Comparison of ENCODE assay signal across 8 cellular contexts in the genomic region with DNA sequence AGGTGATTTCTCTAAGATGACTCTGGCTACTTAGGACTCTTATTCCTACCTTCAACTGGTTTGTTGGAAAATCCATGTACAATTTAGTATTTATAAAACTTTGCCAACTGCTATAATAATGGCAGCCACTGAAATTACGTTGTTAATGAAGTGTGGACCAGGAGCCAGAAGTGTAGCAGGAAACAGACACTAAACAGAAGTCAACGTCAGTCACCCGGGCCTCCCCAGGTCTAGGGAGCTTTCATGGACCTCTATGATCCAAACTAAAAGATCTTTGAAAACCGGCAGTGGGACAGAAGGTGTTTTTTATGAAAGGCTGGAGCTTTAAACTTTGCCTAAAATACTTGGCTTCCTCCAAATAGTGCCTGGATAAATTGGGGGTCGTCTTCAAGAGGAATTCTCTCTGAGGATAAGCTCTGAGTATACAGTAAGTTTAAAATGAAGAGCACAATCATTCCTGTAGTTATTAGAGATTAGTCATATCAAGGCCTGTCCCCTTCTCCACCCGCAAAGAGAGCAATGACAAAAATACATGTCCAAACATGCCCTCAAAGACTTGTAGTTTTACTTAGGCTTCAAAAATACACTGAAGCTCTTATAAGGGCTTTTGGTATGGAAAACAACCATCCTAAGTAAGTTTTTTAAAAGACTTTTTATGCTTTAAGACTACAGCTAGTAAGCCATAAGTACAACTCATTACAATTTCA. TPM values are rescaled to one million over a fixed set of nuclear protein-coding genes. Genes with fewer than 3 reads are reported as not detected.
DNase-seq lines count a peak whose midpoint lies in the region; ATAC-seq, FAIRE-seq and TF ChIP-seq lines count a peak whose summit lies in the region.

No MANE protein-coding gene starts in this region.

- peaks cover 14 to 25% of the 10 kb centered on the region in 2 experiments for H3K4me1 ChIP-seq in K562 (replicated peaks in 1 of 2; ENCODE audit: control insufficient read depth in 2 of 2, insufficient read depth in 2 of 2, low read length in 2 of 2)

- CTCF ChIA-PET in K562 (lab: Yijun Ruan, JAX; ENCODE audit: low intra/inter-chr PET ratio), result no interaction called here
- CTCF ChIA-PET in CD4-positive, alpha-beta T cell (lab: Charles Lee), result interaction anchor here (0.6 to 1.8 kb wide), 4 partner anchors 9 to 1069 kb away, joined by 3 to 5 read pairs (median 3); no protein-coding TSS in a partner anchor

- peaks cover 8% of the 10 kb centered on the region; the same call in 1 of the 3 replicates for H3K79me2 ChIP-seq in K562 (ENCODE audit: control insufficient read depth, insufficient read depth, low read length)

- peaks cover 7% of the 10 kb centered on the region for H3K36me3 Mint-ChIP-seq in progenitor cell of endocrine pancreas (ENCODE audit: insufficient read depth)
- peaks cover 26% of the 10 kb centered on the region for H3K36me3 Mint-ChIP-seq in CD4-positive, alpha-beta T cell (ENCODE audit: low read depth)

- no peak overlapping the region for H3K4me3 Mint-ChIP-seq in progenitor cell of endocrine pancreas (ENCODE audit: low read depth)
- no peak overlapping the region for H3K4me3 Mint-ChIP-seq in CD4-positive, alpha-beta T cell

- peak overlapping the region; percentile 13; the same call in 2 of the 3 replicates for H3K27ac ChIP-seq in K562 (ENCODE audit: extremely low read depth, low read depth, low read length)
- H3K27ac ChIP-seq in CD4-positive, alpha-beta T cell (ENCODE audit: low read depth, low read length), result no peak overlapping the region

- H2AFZ ChIP-seq in K562 (ENCODE audit: low read depth, low read length), result peak overlapping the region; percentile 51

- peaks cover 8% of the 10 kb centered on the region for H3K4me1 Mint-ChIP-seq in progenitor cell of endocrine pancreas (ENCODE audit: low read depth)
- H3K4me1 Mint-ChIP-seq in CD4-positive, alpha-beta T cell (ENCODE audit: low read depth), result peaks cover 6% of the 10 kb centered on the region

- TF ChIP-seq CTCF in K562 (IDR thresholded peaks at IDR 0.05 in 2 of 3, conservative IDR thresholded peaks at IDR 0.05 in 1 of 3; ENCODE audit: insufficient read depth in 2 of 3, low read depth in 1 of 3, low read length in 3 of 3), result no peak
- no peak for TF ChIP-seq CTCF in progenitor cell of endocrine pancreas (IDR thresholded peaks at IDR 0.05; ENCODE audit: unreplicated experiment)
- TF ChIP-seq CTCF in CD4-positive, alpha-beta T cell (IDR thresholded peaks at IDR 0.05), result no peak

- ATAC-seq in GM18520 (IDR thresholded peaks at IDR 0.05; ENCODE audit: unreplicated experiment) (peak; percentile 68), HG02973 (IDR thresholded peaks at IDR 0.05; ENCODE audit: unreplicated experiment) (peak; percentile 60), K562 (peak; percentile 18; the same call in 1 of the 3 replicates), GM19467 (IDR thresholded peaks at IDR 0.05; ENCODE audit: unreplicated experiment) (no peak)
- no peak for ATAC-seq in CD4-positive, alpha-beta T cell (ENCODE audit: poor library complexity)

- peaks cover 16% of the 10 kb centered on the region; the same call in 1 of the 2 replicates for H4K20me1 ChIP-seq in K562 (replicated peaks; ENCODE audit: control insufficient read depth, insufficient read depth, low read length)

- intact Hi-C loops in K562 (cut with micrococcal nuclease), result no loop called here
- intact Hi-C loops in CD4-positive, alpha-beta T cell (cut with DNase I, micrococcal nuclease), result no loop called here
- intact Hi-C loops in posterior cingulate gyrus (cut with DNase I), result no loop called here

- TF ChIP-seq POLR2A in K562 (conservative IDR thresholded peaks at IDR 0.05), result no peak

- no peak for DNase-seq in K562 (ENCODE audit: extremely low read depth in 1 of 4, low spot score in 3 of 4)
- DNase-seq in progenitor cell of endocrine pancreas (ENCODE audit: low spot score, unreplicated experiment), result no peak
- DNase-seq in CD4-positive, alpha-beta T cell, result no peak
- DNase-seq in dedifferentiated amniotic fluid mesenchymal stem cell (ENCODE audit: extremely low spot score), result no peak
- DNase-seq in posterior cingulate gyrus, result no peak

- FAIRE-seq in K562 (lab: Jason Lieb, UNC), result no peak

- H3K27me3 Mint-ChIP-seq in progenitor cell of endocrine pancreas, result no peaks in the 10 kb centered on the region
- no peaks in the 10 kb centered on the region for H3K27me3 Mint-ChIP-seq in CD4-positive, alpha-beta T cell

- H3K9ac ChIP-seq in K562 (ENCODE audit: insufficient read depth in 1 of 2, low read depth in 2 of 2, low read length in 2 of 2), result peak overlapping the region in 1 of 2 experiments; percentile 1; a peak in 1 of 4 replicates

- H3K27ac Mint-ChIP-seq in progenitor cell of endocrine pancreas, result peak overlapping the region; percentile 78
- no peak overlapping the region for H3K27ac Mint-ChIP-seq in CD4-positive, alpha-beta T cell

- no peaks in the 10 kb centered on the region for H3K27me3 ChIP-seq in K562 (ENCODE audit: control insufficient read depth in 2 of 2, insufficient read depth in 2 of 2, low read length in 2 of 2)
- H3K27me3 ChIP-seq in CD4-positive, alpha-beta T cell (ENCODE audit: control insufficient read depth, insufficient read depth, low read length), result no peaks in the 10 kb centered on the region

- peak overlapping the region; percentile 13; the same call in 1 of the 2 replicates for H3K4me2 ChIP-seq in K562 (ENCODE audit: insufficient read depth, low read length)

- H3K9me1 ChIP-seq in K562 (ENCODE audit: control insufficient read depth, insufficient read depth, low read length), result no peaks in the 10 kb centered on the region

- no TSS peak for BruUV-seq in K562 (replicated peaks; lab: Mats Ljungman, UMichigan)

- H3K4me3 ChIP-seq in K562, result no peak overlapping the region

- in situ Hi-C loops in K562 (cut with MboI), result no loop called here

- peaks cover 3% of the 10 kb centered on the region for H3K9me3 Mint-ChIP-seq in progenitor cell of endocrine pancreas (ENCODE audit: low read depth)
- no peaks in the 10 kb centered on the region for H3K9me3 Mint-ChIP-seq in CD4-positive, alpha-beta T cell

- TF ChIP-seq RAD21 in K562 (CRISPR knock-in tag; conservative IDR thresholded peaks at IDR 0.05 in 1 of 2, IDR thresholded peaks at IDR 0.05 in 1 of 2), result no peak

- H3K9me3 ChIP-seq in K562 (replicated peaks; ENCODE audit: control insufficient read depth, insufficient read depth, low read depth, low read length), result no peaks in the 10 kb centered on the region
- no peaks in the 10 kb centered on the region for H3K9me3 ChIP-seq in CD4-positive, alpha-beta T cell (ENCODE audit: control insufficient read depth, low read length)

- no peaks in the 10 kb centered on the region for H3K36me3 ChIP-seq in K562 (ENCODE audit: control insufficient read depth, insufficient read depth, low read length)

- POLR2A ChIA-PET in K562 (lab: Yijun Ruan, JAX), result interaction anchor here (0.7 to 1.7 kb wide), 10 partner anchors 8 to 91 kb away, joined by 3 to 10 read pairs (median 4); a partner anchor contains a TSS
- POLR2A ChIA-PET in CD4-positive, alpha-beta T cell (lab: Charles Lee), result no interaction called here

- TF ChIP-seq EP300 in K562 (IDR thresholded peaks at IDR 0.05; ENCODE audit: low read length), result no peak

- 35% methylated on average over 6 of the region's 6 CpGs for WGBS in K562 (ENCODE audit: insufficient coverage, low coverage, missing lambda C conversion rate)

RNA-seq across cellular contexts. Expression of a gene that starts 34.6 kb away (rescaled TPM):
- 8.4 and 10.3 TPM in 2 replicates for total RNA-seq in K562 (2011; cell fraction: chromatin; rRNA removed; ENCODE audit: low replicate concordance)
- 4.1 and 4.8 TPM in 2 replicates for total RNA-seq in K562 (2011; cell fraction: nucleolus; rRNA removed)
- 9.6 and 13.8 TPM in 2 replicates for total RNA-seq in K562 (2011; cell fraction: nucleoplasm; rRNA removed)
- total RNA-seq in K562 (2014; rRNA removed), result 2.2 TPM in 2 replicates
- total RNA-seq in K562 (2014; rRNA removed; fragmentation: Illumina TruSeq; extraction: Trizol), result 2.2 and 3.2 TPM in 2 replicates
- total RNA-seq in K562 (2015; rRNA removed; fragmentation: Illumina TruSeq; extraction: Trizol), result 2.9 and 3.5 TPM in 2 replicates
- 3.8 and 4.7 TPM in 2 replicates for total RNA-seq in K562 (2021)
- 2.6 and 3.1 TPM in 2 replicates for polyA plus RNA-seq in K562 (2011; rRNA removed)
- polyA plus RNA-seq in K562 (2011; cell fraction: cytosol; rRNA removed), result 1.3 and 1.8 TPM in 2 replicates
- 5.6 and 5.7 TPM in 2 replicates for polyA plus RNA-seq in K562 (2011; cell fraction: nucleus; rRNA removed)
- 1.8 and 2.8 TPM in 2 replicates for polyA plus RNA-seq in K562 (2012)
- polyA plus RNA-seq in K562 (2014; fragmentation: Illumina TruSeq; extraction: Trizol), result 1.4 and 1.6 TPM in 2 replicates
- polyA plus RNA-seq in K562 (2014; fragmentation: Nextera tagmentation; extraction: Ambion mirVana), result 1 to 10 TPM; 1.0 to 1.9 TPM
- polyA plus RNA-seq in K562 (2014; rRNA removed), result 1.8 and 2.4 TPM in 2 replicates
- 5.3 and 6.9 TPM in 2 replicates for polyA minus RNA-seq in K562 (2011; rRNA and poly(A)+ RNA removed)
- polyA minus RNA-seq in K562 (2011; cell fraction: cytosol; rRNA and poly(A)+ RNA removed), result 2.7 and 3.2 TPM in 2 replicates
- polyA minus RNA-seq in K562 (2011; cell fraction: nucleus; rRNA and poly(A)+ RNA removed), result 3.9 and 6.3 TPM in 2 replicates
- 23.2 and 24.2 TPM in 2 replicates for total RNA-seq in progenitor cell of endocrine pancreas
- 1 to 10 TPM; 1.9 TPM for total RNA-seq in CD4-positive, alpha-beta T cell

RNA-seq across cellular contexts. Expression of a gene that starts 35.0 kb away (rescaled TPM):
- total RNA-seq in K562 (2011; cell fraction: chromatin; rRNA removed; ENCODE audit: low replicate concordance), result 5.6 and 11.9 TPM in 2 replicates
- total RNA-seq in K562 (2011; cell fraction: nucleolus; rRNA removed), result 3.3 and 3.7 TPM in 2 replicates
- 8.4 and 14.1 TPM in 2 replicates for total RNA-seq in K562 (2011; cell fraction: nucleoplasm; rRNA removed)
- 22.0 and 32.7 TPM in 2 replicates for total RNA-seq in K562 (2014; rRNA removed)
- 26.2 and 28.2 TPM in 2 replicates for total RNA-seq in K562 (2014; rRNA removed; fragmentation: Illumina TruSeq; extraction: Trizol)
- 26.0 and 26.5 TPM in 2 replicates for total RNA-seq in K562 (2015; rRNA removed; fragmentation: Illumina TruSeq; extraction: Trizol)
- 17.5 and 18.9 TPM in 2 replicates for total RNA-seq in K562 (2021)
- 26.9 and 32.7 TPM in 2 replicates for polyA plus RNA-seq in K562 (2011; rRNA removed)
- 9.0 and 16.7 TPM in 2 replicates for polyA plus RNA-seq in K562 (2011; cell fraction: cytosol; rRNA removed)
- 7.8 and 12.3 TPM in 2 replicates for polyA plus RNA-seq in K562 (2011; cell fraction: nucleus; rRNA removed)
- 24.3 and 54.4 TPM in 2 replicates for polyA plus RNA-seq in K562 (2012)
- polyA plus RNA-seq in K562 (2014; fragmentation: Illumina TruSeq; extraction: Trizol), result 36.9 and 40.2 TPM in 2 replicates
- 10 to 100 TPM; 40.0 to 44.1 TPM for polyA plus RNA-seq in K562 (2014; fragmentation: Nextera tagmentation; extraction: Ambion mirVana)
- 26.3 and 27.3 TPM in 2 replicates for polyA plus RNA-seq in K562 (2014; rRNA removed)
- 18.1 and 18.9 TPM in 2 replicates for polyA minus RNA-seq in K562 (2011; rRNA and poly(A)+ RNA removed)
- 5.5 and 9.6 TPM in 2 replicates for polyA minus RNA-seq in K562 (2011; cell fraction: cytosol; rRNA and poly(A)+ RNA removed)
- 2.6 and 5.8 TPM in 2 replicates for polyA minus RNA-seq in K562 (2011; cell fraction: nucleus; rRNA and poly(A)+ RNA removed)
- total RNA-seq in progenitor cell of endocrine pancreas, result 32.5 and 34.2 TPM in 2 replicates
- 10 to 100 TPM; 13.3 to 14.0 TPM for total RNA-seq in CD4-positive, alpha-beta T cell

RNA-seq across cellular contexts. Expression of a gene that starts 59.2 kb away (rescaled TPM):
- total RNA-seq in K562 (2011; cell fraction: chromatin; rRNA removed; ENCODE audit: low replicate concordance), result 70.6 and 104 TPM in 2 replicates
- total RNA-seq in K562 (2011; cell fraction: nucleolus; rRNA removed), result 39.7 and 39.9 TPM in 2 replicates
- 58.3 and 71.0 TPM in 2 replicates for total RNA-seq in K562 (2011; cell fraction: nucleoplasm; rRNA removed)
- 25.4 and 27.6 TPM in 2 replicates for total RNA-seq in K562 (2014; rRNA removed)
- total RNA-seq in K562 (2014; rRNA removed; fragmentation: Illumina TruSeq; extraction: Trizol), result 25.3 and 28.7 TPM in 2 replicates
- total RNA-seq in K562 (2015; rRNA removed; fragmentation: Illumina TruSeq; extraction: Trizol), result 30.8 and 32.5 TPM in 2 replicates
- 24.4 and 25.9 TPM in 2 replicates for total RNA-seq in K562 (2021)
- polyA plus RNA-seq in K562 (2011; rRNA removed), result 43.7 and 45.1 TPM in 2 replicates
- 13.4 and 19.6 TPM in 2 replicates for polyA plus RNA-seq in K562 (2011; cell fraction: cytosol; rRNA removed)
- polyA plus RNA-seq in K562 (2011; cell fraction: nucleus; rRNA removed), result 56.3 and 65.5 TPM in 2 replicates
- polyA plus RNA-seq in K562 (2012), result 21.0 and 35.6 TPM in 2 replicates
- polyA plus RNA-seq in K562 (2014; fragmentation: Illumina TruSeq; extraction: Trizol), result 28.0 and 28.5 TPM in 2 replicates
- polyA plus RNA-seq in K562 (2014; fragmentation: Nextera tagmentation; extraction: Ambion mirVana), result 10 to 100 TPM; 10.5 to 13.1 TPM
- 23.8 and 30.3 TPM in 2 replicates for polyA plus RNA-seq in K562 (2014; rRNA removed)
- polyA minus RNA-seq in K562 (2011; rRNA and poly(A)+ RNA removed), result 56.2 and 67.1 TPM in 2 replicates
- 22.6 and 24.3 TPM in 2 replicates for polyA minus RNA-seq in K562 (2011; cell fraction: cytosol; rRNA and poly(A)+ RNA removed)
- 37.7 and 66.2 TPM in 2 replicates for polyA minus RNA-seq in K562 (2011; cell fraction: nucleus; rRNA and poly(A)+ RNA removed)
- total RNA-seq in progenitor cell of endocrine pancreas, result 8.0 and 9.5 TPM in 2 replicates
- total RNA-seq in CD4-positive, alpha-beta T cell, result under 1 TPM in 1 of 2 experiments, not detected in 1; 0.56 TPM

RNA-seq across cellular contexts. Expression of a gene that starts 59.3 kb away (rescaled TPM):
- 34.3 and 68.1 TPM in 2 replicates for total RNA-seq in K562 (2011; cell fraction: chromatin; rRNA removed; ENCODE audit: low replicate concordance)
- total RNA-seq in K562 (2011; cell fraction: nucleolus; rRNA removed), result 29.9 and 32.4 TPM in 2 replicates
- 36.9 and 47.4 TPM in 2 replicates for total RNA-seq in K562 (2011; cell fraction: nucleoplasm; rRNA removed)
- total RNA-seq in K562 (2014; rRNA removed) (39.7 and 50.9 TPM in 2 replicates), K562 (2014; rRNA removed; fragmentation: Illumina TruSeq; extraction: Trizol) (57.0 and 67.3 TPM in 2 replicates), K562 (2015; rRNA removed; fragmentation: Illumina TruSeq; extraction: Trizol) (52.4 and 56.8 TPM in 2 replicates), K562 (2021) (52.2 and 54.0 TPM in 2 replicates), progenitor cell of endocrine pancreas (22.0 and 22.3 TPM in 2 replicates)
- polyA plus RNA-seq in K562 (2011; rRNA removed) (43.3 and 48.1 TPM in 2 replicates), K562 (2014; fragmentation: Illumina TruSeq; extraction: Trizol) (45.6 and 48.1 TPM in 2 replicates), K562 (2014; fragmentation: Nextera tagmentation; extraction: Ambion mirVana) (10 to 100 TPM; 23.3 to 33.1 TPM), K562 (2014; rRNA removed) (39.1 and 43.6 TPM in 2 replicates)
- polyA plus RNA-seq in K562 (2011; cell fraction: cytosol; rRNA removed), result 9.7 and 15.2 TPM in 2 replicates
- 49.4 and 58.9 TPM in 2 replicates for polyA plus RNA-seq in K562 (2011; cell fraction: nucleus; rRNA removed)
- 30.2 and 41.2 TPM in 2 replicates for polyA plus RNA-seq in K562 (2012)
- polyA minus RNA-seq in K562 (2011; rRNA and poly(A)+ RNA removed), result 37.9 and 42.8 TPM in 2 replicates
- polyA minus RNA-seq in K562 (2011; cell fraction: cytosol; rRNA and poly(A)+ RNA removed), result 21.3 and 21.5 TPM in 2 replicates
- 45.8 and 58.8 TPM in 2 replicates for polyA minus RNA-seq in K562 (2011; cell fraction: nucleus; rRNA and poly(A)+ RNA removed)
- under 1 TPM; 0.25 to 0.45 TPM for total RNA-seq in CD4-positive, alpha-beta T cell

Comparison
In these comparisons a context has a peak if more than half of its experiments do, and no peak if none do; other contexts are left out.
1. ATAC-seq: peak in GM18520 (single experiment), HG02973 (single experiment) and K562 (single experiment); none in CD4-positive, alpha-beta T cell (single experiment) and GM19467 (single experiment).